ENCODE assay signal across 23 cellular contexts in genomic region chr4:104859601-104860000, GRCh38.
DNase-seq lines count a peak whose midpoint lies in the region; ATAC-seq and TF ChIP-seq lines count a peak whose summit lies in the region.
"Had no signal": no experiment of that assay in that cellular context is flagged by ENCODE, and none has a peak within 500 bp of the region (broad histone marks: within the 10 kb centered on the region; RNA-seq: fewer than 3 reads in every experiment).

No MANE protein-coding gene starts in this region.

- no peak overlapping the region for H2BK5ac ChIP-seq in IMR-90 (ENCODE audit: low read depth, low read length, poor library complexity, severe bottlenecking)

- H4K91ac ChIP-seq in IMR-90 (ENCODE audit: insufficient read depth, low read depth, low read length): no peak overlapping the region

- H3K27me3 ChIP-seq in IMR-90 (ENCODE audit: control insufficient read depth, insufficient read depth, low read length): no peaks in the 10 kb centered on the region
- no peaks in the 10 kb centered on the region for H3K27me3 ChIP-seq in endodermal cell (ENCODE audit: control insufficient read depth, insufficient read depth, low read length, poor library complexity, severe bottlenecking)
- H3K27me3 ChIP-seq in kidney epithelial cell (ENCODE audit: control insufficient read depth, insufficient read depth, low read length): no peaks in the 10 kb centered on the region

- no peaks in the 10 kb centered on the region for H3K36me3 Mint-ChIP-seq in endodermal cell (ENCODE audit: low read depth)
- H3K36me3 Mint-ChIP-seq: CD4-positive, alpha-beta memory T cell; natural killer cell treated with Interleukin-12 subunit alpha and Interleukin-12 subunit beta and Interleukin-15 and Interleukin-18, amount 100 ng/mL, for 72 hours had no signal

- in situ Hi-C loops in IMR-90 (cut with MboI; ENCODE audit: low sequenced_read_pairs): loop anchor here (25.0 kb wide), 1 partner anchor 1647 kb away; no protein-coding TSS in a partner anchor

- no TSS peak for BruUV-seq in IMR-90 (replicated peaks; lab: Mats Ljungman, UMichigan)

- no peak overlapping the region for H3K4me3 ChIP-seq in IMR-90 (ENCODE audit: insufficient read depth, low read depth, low read length)
- H3K4me3 ChIP-seq in endodermal cell (ENCODE audit: low read length): no peak overlapping the region
- H3K4me3 ChIP-seq in kidney epithelial cell (ENCODE audit: low read depth, low read length): no peak overlapping the region
- H3K4me3 ChIP-seq: GM12878, prostate gland, thoracic aorta had no signal

- no peak for TF ChIP-seq RAD21 in IMR-90 (IDR thresholded peaks at IDR 0.05; ENCODE audit: low read length)

- H2BK20ac ChIP-seq in IMR-90 (ENCODE audit: low read depth, low read length): no peak overlapping the region

- no peaks in the 10 kb centered on the region for H3K9me3 ChIP-seq in IMR-90 (ENCODE audit: control insufficient read depth, insufficient read depth, low read length)
- H3K9me3 ChIP-seq in endodermal cell (ENCODE audit: control insufficient read depth, low read length): peaks cover 12% of the 10 kb centered on the region
- H3K9me3 ChIP-seq: prostate gland, thoracic aorta had no signal

- H4K8ac ChIP-seq in IMR-90 (ENCODE audit: low read depth in 2 of 2, low read length in 2 of 2): no peak overlapping the region

- no peaks in the 10 kb centered on the region for H3K4me1 ChIP-seq in IMR-90 (ENCODE audit: control insufficient read depth, insufficient read depth, low read length)
- no peaks in the 10 kb centered on the region for H3K4me1 ChIP-seq in endodermal cell (ENCODE audit: control insufficient read depth, insufficient read depth, low read length)
- H3K4me1 ChIP-seq: prostate gland had no signal

- DNase-seq in IMR-90 (no peak), endodermal cell (peak; percentile 44), kidney epithelial cell (ENCODE audit: low read depth) (peak; percentile 2), renal cortical epithelial cell (ENCODE audit: low read depth) (peak; percentile 5), NCI-H1417 (lab: John Stamatoyannopoulos, UW) (no peak), NCI-H510A treated with DMSO at 0.1 percent for 48 hours (lab: John Stamatoyannopoulos, UW) (no peak), UCSD-AML1 (lab: John Stamatoyannopoulos, UW; ENCODE audit: unreplicated experiment) (no peak), dedifferentiated amniotic fluid mesenchymal stem cell (ENCODE audit: extremely low spot score) (no peak)
- DNase-seq: activated CD4-positive, alpha-beta T cell treated with anti-CD3 and anti-CD28 coated beads, Interleukin-2, amount 50 U/mL, for 1 hour; activated gamma-delta T cell; amniotic stem cell; CD4-positive, alpha-beta memory T cell; cerebellar nuclear complex; DMS53; effector memory CD8-positive, alpha-beta T cell; HCEC 1CT; NCI-H187 treated with DMSO at 0.1 percent for 48 hours; NCI-H446 treated with DMSO at 0.1 percent for 48 hours; T-helper 1 cell had no signal

- no peak for TF ChIP-seq POLR2A in IMR-90 (IDR thresholded peaks at IDR 0.05; ENCODE audit: low read depth, low read length)

- no peak overlapping the region for H3K4me2 ChIP-seq in IMR-90 (ENCODE audit: low read depth, low read length)

- H3K27ac ChIP-seq in IMR-90 (ENCODE audit: insufficient read depth, low read length): no peak overlapping the region
- no peak overlapping the region for H3K27ac ChIP-seq in endodermal cell (ENCODE audit: low read depth, low read length)
- H3K27ac ChIP-seq: prostate gland, thoracic aorta had no signal

- CTCF ChIA-PET in IMR-90 (lab: Yijun Ruan, JAX): interaction anchor here (0.6 to 0.9 kb wide), 2 partner anchors 14 to 1099 kb away, joined by 3 read pairs; no protein-coding TSS in a partner anchor

- H3K4me1 Mint-ChIP-seq in endodermal cell: peaks cover 2% of the 10 kb centered on the region
- H3K4me1 Mint-ChIP-seq: CD4-positive, alpha-beta memory T cell had no signal

- H3K4ac ChIP-seq in IMR-90 (ENCODE audit: low read depth, low read length): no peak overlapping the region

- WGBS in IMR-90 (ENCODE audit: extremely low coverage in 2 of 2, insufficient read length in 1 of 2), 2 experiments: 23% methylated on average over 3 of the region's 8 CpGs; no CpG with 5 or more reads in 1 of the 2 experiments
- WGBS in endodermal cell (ENCODE audit: insufficient coverage in 1 of 2, insufficient read length in 1 of 2), 2 experiments: 88 to 91% methylated on average over 6 to 8 of the region's 8 CpGs

- no peak overlapping the region for H3K56ac ChIP-seq in IMR-90 (ENCODE audit: extremely low read depth, insufficient read depth, low read length)

- POLR2A ChIA-PET in IMR-90 (lab: Charles Lee; ENCODE audit: unreplicated experiment): interaction anchor here (0.7 kb wide), 1 partner anchor 8 kb away, joined by 8 read pairs; no protein-coding TSS in a partner anchor

- intact Hi-C loops in IMR-90 (cut with micrococcal nuclease): no loop called here

- H3K27ac Mint-ChIP-seq in endodermal cell: no peak overlapping the region
- H3K27ac Mint-ChIP-seq: CD4-positive, alpha-beta memory T cell; effector memory CD8-positive, alpha-beta T cell; natural killer cell treated with Interleukin-12 subunit alpha and Interleukin-12 subunit beta and Interleukin-15 and Interleukin-18, amount 100 ng/mL, for 72 hours had no signal

- no peak overlapping the region for H3K4me3 Mint-ChIP-seq in endodermal cell
- H3K4me3 Mint-ChIP-seq: CD4-positive, alpha-beta memory T cell; effector memory CD8-positive, alpha-beta T cell; natural killer cell treated with Interleukin-12 subunit alpha and Interleukin-12 subunit beta and Interleukin-15 and Interleukin-18, amount 100 ng/mL, for 72 hours had no signal

- H3K36me3 ChIP-seq in IMR-90 (ENCODE audit: control insufficient read depth, insufficient read depth, low read length): no peaks in the 10 kb centered on the region
- no peaks in the 10 kb centered on the region for H3K36me3 ChIP-seq in endodermal cell (ENCODE audit: control insufficient read depth, insufficient read depth, low read length)
- H3K36me3 ChIP-seq in kidney epithelial cell (ENCODE audit: control insufficient read depth, insufficient read depth, low read length): no peaks in the 10 kb centered on the region
- H3K36me3 ChIP-seq: prostate gland, thoracic aorta had no signal

- no peaks in the 10 kb centered on the region for H3K27me3 Mint-ChIP-seq in endodermal cell (ENCODE audit: insufficient read depth)
- H3K27me3 Mint-ChIP-seq: CD4-positive, alpha-beta memory T cell; effector memory CD8-positive, alpha-beta T cell had no signal

- TF ChIP-seq CTCF in IMR-90 (conservative IDR thresholded peaks at IDR 0.05; ENCODE audit: low read depth, low read length) (no peak), endodermal cell (conservative IDR thresholded peaks at IDR 0.05) (no peak), kidney epithelial cell (IDR thresholded peaks at IDR 0.05; ENCODE audit: insufficient read depth, low read length, poor library complexity, severe bottlenecking) (no peak)

- no peak overlapping the region for H2AK5ac ChIP-seq in IMR-90 (ENCODE audit: low read depth, low read length)

- no peak overlapping the region for H4K5ac ChIP-seq in IMR-90 (ENCODE audit: low read depth, low read length)

- H2BK15ac ChIP-seq in IMR-90 (ENCODE audit: low read depth, low read length): no peak overlapping the region

- no peak overlapping the region for H3K9ac ChIP-seq in IMR-90 (ENCODE audit: low read depth, low read length)
- no peak overlapping the region for H3K9ac ChIP-seq in endodermal cell (ENCODE audit: extremely low read depth, low read length, poor library complexity, severe bottlenecking)

- no peak for ATAC-seq in IMR-90 (ENCODE audit: low read depth)
- ATAC-seq: effector memory CD8-positive, alpha-beta T cell; natural killer cell treated with Interleukin-12 subunit alpha and Interleukin-12 subunit beta and Interleukin-15 and Interleukin-18, amount 100 ng/mL, for 72 hours had no signal

- dilution Hi-C loops in IMR-90 (cut with HindIII; ENCODE audit: low sequenced_read_pairs, unreplicated experiment): no loop called here

- no peak overlapping the region for H3K23ac ChIP-seq in IMR-90 (ENCODE audit: low read depth, low read length)

- H4K20me1 ChIP-seq in IMR-90 (ENCODE audit: insufficient read depth, low read length): no peaks in the 10 kb centered on the region

- H2BK120ac ChIP-seq in IMR-90 (ENCODE audit: low read depth, low read length): no peak overlapping the region

- H2AFZ ChIP-seq in IMR-90 (replicated peaks; ENCODE audit: low read length, poor library complexity): peak overlapping the region; percentile 2

- H3K14ac ChIP-seq in IMR-90 (replicated peaks; ENCODE audit: low read depth, low read length): no peak overlapping the region

- H3K79me1 ChIP-seq in IMR-90 (ENCODE audit: low read depth in 1 of 2, low read length in 2 of 2): no peaks in the 10 kb centered on the region

- no peaks in the 10 kb centered on the region for H3K9me3 Mint-ChIP-seq in endodermal cell
- H3K9me3 Mint-ChIP-seq: effector memory CD8-positive, alpha-beta T cell; natural killer cell treated with Interleukin-12 subunit alpha and Interleukin-12 subunit beta and Interleukin-15 and Interleukin-18, amount 100 ng/mL, for 72 hours had no signal

- no peaks in the 10 kb centered on the region for H3K9me1 ChIP-seq in IMR-90 (ENCODE audit: insufficient read depth, low read length)

- H2AK9ac ChIP-seq in IMR-90 (replicated peaks; ENCODE audit: low read depth, low read length, poor library complexity): no peak overlapping the region

- no peak overlapping the region for H3K18ac ChIP-seq in IMR-90 (ENCODE audit: low read depth, low read length)

TF ChIP-seq in IMR-90, 13 proteins besides CTCF, POLR2A, EP300 and RAD21:
- no peak for TF ChIP-seq CHD1 (IDR thresholded peaks at IDR 0.05; ENCODE audit: low read depth, low read length)
- TF ChIP-seq NFE2L2 (IDR thresholded peaks at IDR 0.05; ENCODE audit: low read depth, low read length): no peak
- TF ChIP-seq, protein P1, sequence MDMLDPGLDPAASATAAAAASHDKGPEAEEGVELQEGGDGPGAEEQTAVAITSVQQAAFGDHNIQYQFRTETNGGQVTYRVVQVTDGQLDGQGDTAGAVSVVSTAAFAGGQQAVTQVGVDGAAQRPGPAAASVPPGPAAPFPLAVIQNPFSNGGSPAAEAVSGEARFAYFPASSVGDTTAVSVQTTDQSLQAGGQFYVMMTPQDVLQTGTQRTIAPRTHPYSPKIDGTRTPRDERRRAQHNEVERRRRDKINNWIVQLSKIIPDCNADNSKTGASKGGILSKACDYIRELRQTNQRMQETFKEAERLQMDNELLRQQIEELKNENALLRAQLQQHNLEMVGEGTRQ (IDR thresholded peaks at IDR 0.05; ENCODE audit: low read depth, low read length): no peak
- no peak for TF ChIP-seq MAFK (IDR thresholded peaks at IDR 0.05; ENCODE audit: low read depth, low read length)
- no peak for TF ChIP-seq BHLHE40 (IDR thresholded peaks at IDR 0.05; ENCODE audit: low read depth, low read length)
- TF ChIP-seq FOS (IDR thresholded peaks at IDR 0.05; ENCODE audit: low read depth, low read length): no peak
- no peak for TF ChIP-seq CEBPB (IDR thresholded peaks at IDR 0.05; ENCODE audit: low read depth, low read length)
- no peak for TF ChIP-seq MXI1 (IDR thresholded peaks at IDR 0.05; ENCODE audit: borderline replicate concordance, low read depth, low read length)
- no peak for TF ChIP-seq MAZ (IDR thresholded peaks at IDR 0.05; ENCODE audit: borderline replicate concordance, low read depth, low read length)
- TF ChIP-seq RCOR1 (IDR thresholded peaks at IDR 0.05; ENCODE audit: insufficient replicate concordance, low read length): no peak

Comparison
In these comparisons a context has a peak if more than half of its experiments do, and no peak if none do; other contexts are left out.
1. DNase-seq: peak in endodermal cell (single experiment), kidney epithelial cell (single experiment) and renal cortical epithelial cell (single experiment); none in IMR-90 (single experiment), NCI-H1417 (0 of 3), NCI-H510A treated with DMSO at 0.1 percent for 48 hours (single experiment), UCSD-AML1 (single experiment) and dedifferentiated amniotic fluid mesenchymal stem cell (single experiment).